ENCODE assay signal across 14 cellular contexts in genomic region chr14:65962952-65963351, GRCh38.
DNase-seq lines count a peak whose midpoint lies in the region; ATAC-seq, FAIRE-seq and TF ChIP-seq lines count a peak whose summit lies in the region.
"Had no signal": no experiment of that assay in that cellular context is flagged by ENCODE, and none has a peak within 500 bp of the region (broad histone marks: within the 10 kb centered on the region; RNA-seq: fewer than 3 reads in every experiment).

No MANE protein-coding gene starts in this region.

- H3K27me3 ChIP-seq in GM23338 (ENCODE audit: insufficient read depth) (no peaks in the 10 kb centered on the region), H1 (replicated peaks in 1 of 4; ENCODE audit: control insufficient read depth in 3 of 4, extremely low read depth in 1 of 4, insufficient read depth in 3 of 4, low read length in 3 of 4) (no peaks in the 10 kb centered on the region), H7 (ENCODE audit: control insufficient read depth, insufficient read depth, low read length) (no peaks in the 10 kb centered on the region)
- H3K27me3 ChIP-seq: BLaER1 had no signal

- no peaks in the 10 kb centered on the region for H3K36me3 Mint-ChIP-seq in GM23338 (ENCODE audit: low read depth)
- H3K36me3 Mint-ChIP-seq in type B pancreatic cell: no peaks in the 10 kb centered on the region
- H3K36me3 Mint-ChIP-seq: CD8-positive, alpha-beta memory T cell had no signal

- H4K20me1 ChIP-seq in GM23338 (replicated peaks; ENCODE audit: insufficient read depth): no peaks in the 10 kb centered on the region
- no peaks in the 10 kb centered on the region for H4K20me1 ChIP-seq in H1 (replicated peaks in 1 of 2; ENCODE audit: control insufficient read depth in 1 of 2, insufficient read depth in 2 of 2, low read length in 2 of 2)
- H4K20me1 ChIP-seq: BLaER1 had no signal

- H3K27ac ChIP-seq in GM23338 (ENCODE audit: low read depth): no peak overlapping the region
- no peak overlapping the region for H3K27ac ChIP-seq in H1 (ENCODE audit: low read depth, low read length)
- H3K27ac ChIP-seq: BLaER1 had no signal

- no peaks in the 10 kb centered on the region for H3K36me3 ChIP-seq in GM23338 (ENCODE audit: insufficient read depth)
- no peaks in the 10 kb centered on the region for H3K36me3 ChIP-seq in H1 (ENCODE audit: control insufficient read depth in 2 of 4, insufficient read depth in 4 of 4, low read length in 3 of 4)
- H3K36me3 ChIP-seq in H7 (replicated peaks; ENCODE audit: control insufficient read depth, insufficient read depth, low read length): no peaks in the 10 kb centered on the region
- H3K36me3 ChIP-seq: BLaER1 had no signal

- no peak overlapping the region for H3K18ac ChIP-seq in H1 (ENCODE audit: extremely low read depth, low read length)

- no peak overlapping the region for H3K4ac ChIP-seq in H1 (replicated peaks; ENCODE audit: insufficient read length, low read depth, low read length)

- H3K9ac ChIP-seq in H1 (replicated peaks in 1 of 4; ENCODE audit: extremely low read depth in 1 of 4, low read depth in 3 of 4, low read length in 3 of 4): no peak overlapping the region
- H3K9ac ChIP-seq: BLaER1 had no signal

- no peak for TF ChIP-seq CTCF in GM23338 (conservative IDR thresholded peaks at IDR 0.05; ENCODE audit: low read depth in 2 of 2)
- no peak for TF ChIP-seq CTCF in H1 (IDR thresholded peaks at IDR 0.05; ENCODE audit: control extremely low read depth in 1 of 3, insufficient read depth in 1 of 3, low read depth in 1 of 3, low read length in 3 of 3)
- no peak for TF ChIP-seq CTCF in type B pancreatic cell (conservative IDR thresholded peaks at IDR 0.05)
- TF ChIP-seq CTCF in foreskin fibroblast (IDR thresholded peaks at IDR 0.05; ENCODE audit: low read depth, low read length): no peak

- 88% methylated on average over 3 of the region's 3 CpGs; no CpG with 5 or more reads in 1 of the 2 experiments for WGBS in H1 (ENCODE audit: extremely low coverage in 1 of 2, insufficient coverage in 1 of 2, insufficient read length in 1 of 2, insufficient replicate concordance in 2 of 2, low coverage in 1 of 2, low lambda C conversion rate in 2 of 2, missing lambda C conversion rate in 1 of 2), 2 experiments

- H3K9me3 ChIP-seq in H1 (ENCODE audit: insufficient read depth in 2 of 2, low read depth in 1 of 2, low read length in 1 of 2): no peaks in the 10 kb centered on the region
- H3K9me3 ChIP-seq: BLaER1, Caco-2 had no signal

- peaks cover 8% of the 10 kb centered on the region; the same call in 1 of the 2 replicates for H3K9me2 ChIP-seq in GM23338 (ENCODE audit: insufficient read depth)

- H3K4me3 Mint-ChIP-seq in GM23338: no peak overlapping the region
- peak overlapping the region; percentile 80 for H3K4me3 Mint-ChIP-seq in type B pancreatic cell
- H3K4me3 Mint-ChIP-seq: CD8-positive, alpha-beta memory T cell had no signal

- H3K9me3 Mint-ChIP-seq in GM23338 (no peaks in the 10 kb centered on the region), type B pancreatic cell (peaks cover 3% of the 10 kb centered on the region)
- H3K9me3 Mint-ChIP-seq: CD8-positive, alpha-beta memory T cell had no signal

- H3K4me1 ChIP-seq in GM23338 (ENCODE audit: insufficient read depth) (peaks cover 14% of the 10 kb centered on the region), H1 (replicated peaks in 1 of 4; ENCODE audit: control insufficient read depth in 3 of 4, insufficient read depth in 4 of 4, low read length in 3 of 4) (peaks cover 0 to 7% (median 3%) of the 10 kb centered on the region in 4 experiments; a peak in 6 of 7 replicates)
- H3K4me1 ChIP-seq: BLaER1, Caco-2 had no signal

- no peak overlapping the region for H3K14ac ChIP-seq in H1 (ENCODE audit: insufficient read length)

- no peak overlapping the region for H2BK120ac ChIP-seq in H1 (replicated peaks; ENCODE audit: low read depth, low read length)

- no peak for TF ChIP-seq EP300 in H1 (IDR thresholded peaks at IDR 0.05; ENCODE audit: borderline replicate concordance in 1 of 2, low read depth in 2 of 2, low read length in 2 of 2)

- H2BK20ac ChIP-seq in H1 (ENCODE audit: low read length): no peak overlapping the region

- no peak overlapping the region for H3K56ac ChIP-seq in H1 (replicated peaks; ENCODE audit: insufficient read length, low read depth, low read length)

- POLR2A ChIA-PET in H1 (lab: Charles Lee; ENCODE audit: partially characterized antibody): no interaction called here

- H3K27me3 Mint-ChIP-seq in GM23338 (ENCODE audit: insufficient read depth, low read depth, poor library complexity): no peaks in the 10 kb centered on the region
- H3K27me3 Mint-ChIP-seq in type B pancreatic cell: peaks cover 29% of the 10 kb centered on the region

- H3K79me1 ChIP-seq in H1 (ENCODE audit: low read depth, low read length): no peaks in the 10 kb centered on the region

- peaks cover 22% of the 10 kb centered on the region for H3K4me1 Mint-ChIP-seq in GM23338
- peaks cover 27% of the 10 kb centered on the region for H3K4me1 Mint-ChIP-seq in type B pancreatic cell (ENCODE audit: unreplicated experiment)

- no peaks in the 10 kb centered on the region for H3F3A ChIP-seq in GM23338 (replicated peaks; ENCODE audit: low read depth)

- no peak for TF ChIP-seq RAD21 in H1 (IDR thresholded peaks at IDR 0.05 in 1 of 2, conservative IDR thresholded peaks at IDR 0.05 in 1 of 2; ENCODE audit: low read depth in 2 of 2, low read length in 2 of 2)

- H3K4me3 ChIP-seq in GM23338 (no peak overlapping the region), H1 (ENCODE audit: extremely low read depth in 1 of 4, insufficient read depth in 2 of 4, low read depth in 3 of 4, low read length in 4 of 4) (no peak overlapping the region), foreskin fibroblast (ENCODE audit: low read depth in 1 of 2, low read length in 2 of 2) (no peak overlapping the region), H7 (ENCODE audit: insufficient read depth, low read depth, low read length) (no peak overlapping the region)
- H3K4me3 ChIP-seq: BLaER1 had no signal

- H2AFZ ChIP-seq in GM23338: 0 out of 2 replicates have a peak overlapping the region, but pooled peaks have one; percentile 38
- H2AFZ ChIP-seq in H1 (ENCODE audit: low read length): no peak overlapping the region

- H4K5ac ChIP-seq in H1 (ENCODE audit: insufficient read length, low read depth, low read length): no peak overlapping the region

- H2BK12ac ChIP-seq in H1 (ENCODE audit: low read depth, low read length): no peak overlapping the region

- no peak overlapping the region for H2BK5ac ChIP-seq in H1 (ENCODE audit: low read depth, low read length)

- TF ChIP-seq POLR2A in H1 (IDR thresholded peaks at IDR 0.05; ENCODE audit: control extremely low read depth in 1 of 2, low read depth in 2 of 2, low read length in 2 of 2) (no peak), H54 (IDR thresholded peaks at IDR 0.05; ENCODE audit: low read depth, low read length) (no peak)

- no peaks in the 10 kb centered on the region for H3K79me2 ChIP-seq in GM23338 (replicated peaks; ENCODE audit: insufficient read depth)
- no peaks in the 10 kb centered on the region for H3K79me2 ChIP-seq in H1 (ENCODE audit: control insufficient read depth in 1 of 2, insufficient read depth in 2 of 2, low read length in 2 of 2)

- no peak overlapping the region for H3K27ac Mint-ChIP-seq in GM23338
- peak overlapping the region; percentile 77 for H3K27ac Mint-ChIP-seq in type B pancreatic cell
- H3K27ac Mint-ChIP-seq: CD8-positive, alpha-beta memory T cell had no signal

- no peak overlapping the region for H4K91ac ChIP-seq in H1 (replicated peaks; ENCODE audit: insufficient read length, low read length)

- no peak overlapping the region for H2BK15ac ChIP-seq in H1 (ENCODE audit: low read length)

- no peak for FAIRE-seq in H1 (lab: Jason Lieb, UNC)
- no peak for FAIRE-seq in H54 (lab: Jason Lieb, UNC)

- H2AK5ac ChIP-seq in H1 (ENCODE audit: low read depth, low read length): no peak overlapping the region

- H4K8ac ChIP-seq in H1 (ENCODE audit: extremely low read depth, insufficient read depth, low read length): no peak overlapping the region

- no peak overlapping the region for H3K23ac ChIP-seq in H1 (ENCODE audit: insufficient read length)

- H3K23me2 ChIP-seq in H1 (ENCODE audit: low read depth, low read length): no peaks in the 10 kb centered on the region

- CTCF ChIA-PET in H1 (lab: Charles Lee; ENCODE audit: partially characterized antibody): interaction anchor here (0.7 to 6.0 kb wide), 3 partner anchors 15 to 108 kb away, joined by 3 to 56 read pairs (median 3); no protein-coding TSS in a partner anchor

- no peak for DNase-seq in GM23338 (ENCODE audit: low spot score)
- peak; percentile 34 for DNase-seq in NCI-H2227 (lab: John Stamatoyannopoulos, UW; ENCODE audit: unreplicated experiment)
- DNase-seq in H1 (ENCODE audit: low read depth in 1 of 2, low spot score in 2 of 2): no peak
- DNase-seq in type B pancreatic cell (ENCODE audit: extremely low spot score, unreplicated experiment): no peak
- DNase-seq in H54 (ENCODE audit: insufficient read length, low spot score): no peak
- DNase-seq in foreskin fibroblast: no peak
- DNase-seq in H7: no peak
- DNase-seq: Caco-2; CD8-positive, alpha-beta memory T cell; DND-41; GF-D8; GOT3 had no signal

- ATAC-seq in GM23338: no peak
- ATAC-seq: HCT116 had no signal

- H3K4me2 ChIP-seq in GM23338: no peak overlapping the region
- no peak overlapping the region for H3K4me2 ChIP-seq in H1 (ENCODE audit: insufficient read depth in 1 of 2, low read depth in 2 of 2, low read length in 2 of 2)
- H3K4me2 ChIP-seq: BLaER1 had no signal

TF ChIP-seq in GM23338, 12 proteins besides CTCF, POLR2A, EP300 and RAD21 (continues in another document):
- TF ChIP-seq EZH2phosphoT487 (IDR thresholded peaks at IDR 0.05; ENCODE audit: unreplicated experiment): no peak
- no peak for TF ChIP-seq STAT1 (IDR thresholded peaks at IDR 0.05; ENCODE audit: unreplicated experiment)
- TF ChIP-seq ZNF331 (CRISPR knock-in tag; IDR thresholded peaks at IDR 0.05; ENCODE audit: low read depth): no peak
- no peak for TF ChIP-seq JUNB (IDR thresholded peaks at IDR 0.05; ENCODE audit: unreplicated experiment)

TF ChIP-seq in H1, 55 proteins besides CTCF, POLR2A, EP300 and RAD21 (continues in another document):
- TF ChIP-seq SP1 (IDR thresholded peaks at IDR 0.05; ENCODE audit: low read depth, low read length) (no peak), MAX (IDR thresholded peaks at IDR 0.05) (no peak), BACH1 (IDR thresholded peaks at IDR 0.05; ENCODE audit: low read length) (peak; percentile 62), SP4 (IDR thresholded peaks at IDR 0.05; ENCODE audit: low read length) (no peak), CREB1 (IDR thresholded peaks at IDR 0.05) (no peak), TAF7 (optimal IDR thresholded peaks at IDR 0.05; ENCODE audit: borderline replicate concordance, low read depth, low read length) (no peak), BRCA1 (IDR thresholded peaks at IDR 0.05; ENCODE audit: low read depth, low read length) (no peak), SP2 (IDR thresholded peaks at IDR 0.05; ENCODE audit: low read length) (no peak), SAP30 (IDR thresholded peaks at IDR 0.05; ENCODE audit: insufficient read depth, insufficient replicate concordance, low read length) (no peak), HDAC2 (IDR thresholded peaks at IDR 0.05; ENCODE audit: borderline replicate concordance in 1 of 2, low read depth in 2 of 2, low read length in 2 of 2) (no peak)
